19 cellular contexts compared by ENCODE assay signal in the genomic region with DNA sequence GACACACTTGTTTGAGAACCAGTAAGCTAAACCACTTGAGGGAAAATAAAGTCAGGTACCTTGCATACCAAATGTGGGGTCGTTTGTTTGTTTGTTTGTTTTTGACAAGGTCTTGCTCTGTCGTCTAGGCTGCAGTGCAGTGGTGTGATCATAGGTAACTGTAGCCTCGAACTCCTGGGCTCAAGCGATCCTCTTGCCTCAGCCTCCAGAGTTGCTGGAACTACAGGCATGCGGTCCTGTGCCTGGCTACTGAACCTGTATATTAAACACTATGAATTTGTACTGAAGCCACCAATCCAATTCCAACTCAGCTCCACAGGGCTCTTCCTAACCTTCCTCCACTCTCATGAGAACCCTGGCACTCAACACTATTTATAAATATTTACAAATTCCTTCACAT.
"Had no signal": no experiment of that assay in that cellular context is flagged by ENCODE, and none has a peak within 500 bp of the region (broad histone marks: within the 10 kb centered on the region; RNA-seq: fewer than 3 reads in every experiment).

No MANE protein-coding gene starts in this region.

- ATAC-seq: foreskin keratinocyte, left cardiac atrium, natural killer cell, psoas muscle had no signal

- H3K27me3 ChIP-seq: foreskin keratinocyte, ovary, right lobe of liver, stomach, upper lobe of left lung, vagina had no signal

- H3K27ac ChIP-seq: foreskin keratinocyte, left ventricle myocardium inferior, lower lobe of right lung, psoas muscle, vagina had no signal

- FAIRE-seq: colon, endothelial cell of umbilical vein, kidney had no signal

- H3K4me1 ChIP-seq: foreskin keratinocyte, left ventricle myocardium inferior, lower lobe of right lung, psoas muscle, upper lobe of left lung, vagina had no signal

- H3K36me3 ChIP-seq: ovary, vagina had no signal

- H3K4me3 ChIP-seq: left ventricle myocardium inferior, lower lobe of right lung, ovary, psoas muscle, right lobe of liver, stomach, upper lobe of left lung, vagina had no signal

- H3K9me3 ChIP-seq: lower lobe of right lung, ovary, right lobe of liver, stomach, upper lobe of left lung, vagina had no signal

- DNase-seq: dermis blood vessel endothelial cell; erythroblast; foreskin keratinocyte; kidney; left cardiac atrium; left ventricle myocardium inferior; lower lobe of right lung; natural killer cell; ovary; psoas muscle; retina; right lobe of liver; stimulated activated CD4-positive, alpha-beta T cell treated with anti-CD3 and anti-CD28 coated beads, Interleukin-4, amount 100 ng/mL, for 1 hour; stimulated activated naive CD4-positive, alpha-beta T cell; stomach; upper lobe of left lung had no signal
